ENCODE assay signal across 2 cellular contexts in genomic region chr11:86196291-86196690, GRCh38.
TF ChIP-seq lines count a peak whose summit lies in the region.

No MANE protein-coding gene starts in this region.

TF ChIP-seq in K562, 482 proteins besides CTCF, POLR2A, EP300 and RAD21 (continued from another document and continues in another):
- TF ChIP-seq ZNF318 (IDR thresholded peaks at IDR 0.05; ENCODE audit: borderline replicate concordance in 1 of 2, low read depth in 1 of 2) (peak in 1 of 2 experiments; percentile 50; a peak in 1 of 4 replicates), U2AF1 (optimal IDR thresholded peaks at IDR 0.05; ENCODE audit: low read depth, low read length) (no peak), CHD4 (IDR thresholded peaks at IDR 0.05; ENCODE audit: insufficient read depth, insufficient replicate concordance, low read depth, low read length, poor library complexity, severe bottlenecking) (no peak), TGIF2 (CRISPR knock-in tag; IDR thresholded peaks at IDR 0.05) (no peak), GTF2E2 (tag; IDR thresholded peaks at IDR 0.05) (0 out of 2 replicates have a peak, but pooled peaks have one; percentile 6), AFF4 (CRISPR knock-in tag; IDR thresholded peaks at IDR 0.05) (no peak)

TF ChIP-seq in WTC11, 78 proteins besides CTCF, POLR2A, EP300 and RAD21 (continued from another document):
- TF ChIP-seq ARID4B (CRISPR knock-in tag; IDR thresholded peaks at IDR 0.05; ENCODE audit: borderline replicate concordance): no peak
- TF ChIP-seq SMAD4 (CRISPR knock-in tag; IDR thresholded peaks at IDR 0.05): no peak
- no peak for TF ChIP-seq ZNF416 (CRISPR knock-in tag; IDR thresholded peaks at IDR 0.05)
- TF ChIP-seq GABPB1 (CRISPR knock-in tag; IDR thresholded peaks at IDR 0.05): no peak
- no peak for TF ChIP-seq ELF4 (CRISPR knock-in tag; IDR thresholded peaks at IDR 0.05; ENCODE audit: low read depth)
- TF ChIP-seq ZNF232 (CRISPR knock-in tag; IDR thresholded peaks at IDR 0.05): no peak
TF ChIP-seq in WTC11: peak in this region for 0.
